9 cellular contexts compared by ENCODE assay signal in genomic region chr7:151447901-151448260, GRCh38. TPM values are rescaled to one million over a fixed set of nuclear protein-coding genes. Genes with fewer than 3 reads are reported as not detected.
A peak's percentile ranks its signal among the peaks of the same experiment; 100 is the strongest.
DNase-seq lines count a peak whose midpoint lies in the region; ATAC-seq and TF ChIP-seq lines count a peak whose summit lies in the region.
"Had no signal": no experiment of that assay in that cellular context is flagged by ENCODE, and none has a peak within 500 bp of the region (broad histone marks: within the 10 kb centered on the region; RNA-seq: fewer than 3 reads in every experiment).

No MANE protein-coding gene starts in this region.

- WGBS in mammary epithelial cell (ENCODE audit: low coverage, missing lambda C conversion rate): 49% methylated on average over 15 of the region's 26 CpGs
- no CpG with 5 or more reads among the region's 26 CpGs for WGBS in mesendoderm (ENCODE audit: extremely low coverage, insufficient coverage, low lambda C conversion rate)

- H3K27ac Mint-ChIP-seq in activated naive CD4-positive, alpha-beta T cell treated with anti-CD3 and anti-CD28 coated beads for 36 hours: no peak overlapping the region

- H3K27me3 ChIP-seq in mammary epithelial cell (ENCODE audit: insufficient read depth, low read length) (no peaks in the 10 kb centered on the region), mesendoderm (ENCODE audit: insufficient read depth, low read length, poor library complexity) (no peaks in the 10 kb centered on the region), tibial artery (no peaks in the 10 kb centered on the region), PC-9 (ENCODE audit: insufficient read depth, low read depth) (no peaks in the 10 kb centered on the region)

- peak overlapping the region; percentile 96 for H3K4me2 ChIP-seq in mammary epithelial cell (ENCODE audit: insufficient read depth, low read depth, low read length)
- H3K4me2 ChIP-seq in mesendoderm (ENCODE audit: low read length): peak overlapping the region; percentile 81
- H3K4me2 ChIP-seq in PC-9: no peak overlapping the region

- H3K56ac ChIP-seq in mesendoderm (ENCODE audit: low read length): peak overlapping the region; percentile 85

- CTCF ChIA-PET in activated naive CD4-positive, alpha-beta T cell treated with anti-CD3 and anti-CD28 coated beads for 36 hours (lab: Charles Lee): interaction anchor here (0.6 to 6.0 kb wide), 32 partner anchors 9 to 366 kb away, joined by 3 to 198 read pairs (median 6); no protein-coding TSS in a partner anchor
- CTCF ChIA-PET in mammary epithelial cell (lab: Charles Lee; ENCODE audit: low non-redundant PET): no interaction called here
- CTCF ChIA-PET in PC-9 (lab: Charles Lee): interaction anchor here (0.6 to 2.6 kb wide), 6 partner anchors 11 to 537 kb away, joined by 3 to 16 read pairs (median 3); no protein-coding TSS in a partner anchor

- TF ChIP-seq CTCF in mammary epithelial cell (conservative IDR thresholded peaks at IDR 0.05 in 1 of 2, IDR thresholded peaks at IDR 0.05 in 1 of 2; ENCODE audit: extremely low read depth in 1 of 2, insufficient read depth in 1 of 2, low read depth in 1 of 2, low read length in 2 of 2): no peak
- no peak for TF ChIP-seq CTCF in tibial artery (IDR thresholded peaks at IDR 0.05)
- TF ChIP-seq CTCF in PC-9 (conservative IDR thresholded peaks at IDR 0.05): no peak

- peak overlapping the region; percentile 41 for H3K18ac ChIP-seq in mesendoderm (ENCODE audit: low read length)

- no peaks in the 10 kb centered on the region for H3K9me3 Mint-ChIP-seq in activated naive CD4-positive, alpha-beta T cell treated with anti-CD3 and anti-CD28 coated beads for 36 hours

- no peak overlapping the region for H2BK120ac ChIP-seq in mesendoderm (ENCODE audit: low read depth, low read length)

- H3K4me3 ChIP-seq in mammary epithelial cell (replicated peaks in 1 of 3; ENCODE audit: insufficient read depth in 1 of 3, low read depth in 2 of 3, low read length in 3 of 3) (peak overlapping the region in 2 of 3 experiments; percentile 51 to 56), mesendoderm (ENCODE audit: low read length) (no peak overlapping the region), tibial artery (peak overlapping the region; percentile 56 to 63), PC-9 (no peak overlapping the region)

- no peak overlapping the region for H3K4ac ChIP-seq in mesendoderm (ENCODE audit: low read depth, low read length)

- no peaks in the 10 kb centered on the region for H3K27me3 Mint-ChIP-seq in activated naive CD4-positive, alpha-beta T cell treated with anti-CD3 and anti-CD28 coated beads for 36 hours (ENCODE audit: low read depth)

- H2AFZ ChIP-seq in mammary epithelial cell (ENCODE audit: low read depth, low read length) (peak overlapping the region; percentile 95), PC-9 (no peak overlapping the region)

- H3K79me2 ChIP-seq in mammary epithelial cell (ENCODE audit: insufficient read depth, low read length) (no peaks in the 10 kb centered on the region), mesendoderm (ENCODE audit: control insufficient read depth, insufficient read depth, low read length) (no peaks in the 10 kb centered on the region), PC-9 (ENCODE audit: low read depth) (no peaks in the 10 kb centered on the region)

- peak overlapping the region; percentile 65 for H3K4me3 Mint-ChIP-seq in activated naive CD4-positive, alpha-beta T cell treated with anti-CD3 and anti-CD28 coated beads for 36 hours

- no peaks in the 10 kb centered on the region for H3K79me1 ChIP-seq in mesendoderm (ENCODE audit: low read length)

- H3K9ac ChIP-seq in mammary epithelial cell (ENCODE audit: insufficient read depth, low read length) (no peak overlapping the region), mesendoderm (ENCODE audit: low read length) (peak overlapping the region; percentile 78)

- peaks cover 14% of the 10 kb centered on the region for H3K4me1 Mint-ChIP-seq in activated naive CD4-positive, alpha-beta T cell treated with anti-CD3 and anti-CD28 coated beads for 36 hours (ENCODE audit: low read depth)

- H2AK5ac ChIP-seq in mesendoderm (ENCODE audit: low read length): no peak overlapping the region

- no peak overlapping the region for H2BK15ac ChIP-seq in mesendoderm (replicated peaks; ENCODE audit: low read depth)

- no peaks in the 10 kb centered on the region for H3K9me3 ChIP-seq in mammary epithelial cell (replicated peaks; ENCODE audit: insufficient read depth, low read length)
- H3K9me3 ChIP-seq in tibial artery: no peaks in the 10 kb centered on the region
- no peaks in the 10 kb centered on the region for H3K9me3 ChIP-seq in PC-9 (ENCODE audit: insufficient read depth, low read depth)

- no peaks in the 10 kb centered on the region for H3K36me3 Mint-ChIP-seq in activated naive CD4-positive, alpha-beta T cell treated with anti-CD3 and anti-CD28 coated beads for 36 hours (ENCODE audit: low read depth)

- no peak overlapping the region for H4K5ac ChIP-seq in mesendoderm (ENCODE audit: low read length)

- H3K4me1 ChIP-seq in mammary epithelial cell (ENCODE audit: insufficient read depth, low read length) (peaks cover 7% of the 10 kb centered on the region), mesendoderm (ENCODE audit: control insufficient read depth, low read depth, low read length) (no peaks in the 10 kb centered on the region), tibial artery (peaks cover 0 to 9% (median 4%) of the 10 kb centered on the region in 4 donors), PC-9 (replicated peaks; ENCODE audit: insufficient read depth) (no peaks in the 10 kb centered on the region)

- intact Hi-C loops in activated naive CD4-positive, alpha-beta T cell treated with anti-CD3 and anti-CD28 coated beads for 36 hours (cut with micrococcal nuclease): loop anchor here (1.0 to 5.0 kb wide), 5 partner anchors 15 to 309 kb away; no protein-coding TSS in a partner anchor
- intact Hi-C loops in mammary epithelial cell (cut with micrococcal nuclease): loop anchor here (1.0 to 2.0 kb wide), 2 partner anchors 80 to 133 kb away; no protein-coding TSS in a partner anchor
- intact Hi-C loops in tibial artery (cut with DNase I; ENCODE audit: low total_unique reads): loop anchor here (2.0 to 5.0 kb wide), 2 partner anchors 79 to 141 kb away; no protein-coding TSS in a partner anchor
- intact Hi-C loops in PC-9 (cut with micrococcal nuclease; ENCODE audit: unreplicated experiment): loop anchor here (1.0 to 5.0 kb wide), 4 partner anchors 20 to 309 kb away; no protein-coding TSS in a partner anchor

- H3K9me2 ChIP-seq in PC-9 (ENCODE audit: insufficient read depth): no peaks in the 10 kb centered on the region

- H4K20me1 ChIP-seq in mammary epithelial cell (ENCODE audit: insufficient read depth, low read length) (no peaks in the 10 kb centered on the region), PC-9 (ENCODE audit: insufficient read depth) (no peaks in the 10 kb centered on the region)

- POLR2A ChIA-PET in PC-9 (lab: Charles Lee; ENCODE audit: unreplicated experiment): no interaction called here

- no peak overlapping the region for H2BK5ac ChIP-seq in mesendoderm (ENCODE audit: low read length)

- in situ Hi-C loops in mammary epithelial cell (cut with MboI; ENCODE audit: low sequenced_read_pairs in 2 of 2): loop anchor here (5.0 to 10.0 kb wide), 2 partner anchors 73 to 81 kb away; no protein-coding TSS in a partner anchor

- H3K27ac ChIP-seq in mammary epithelial cell (ENCODE audit: insufficient read depth, low read depth, low read length): no peak overlapping the region
- H3K27ac ChIP-seq in mesendoderm (ENCODE audit: low read depth, low read length): no peak overlapping the region
- H3K27ac ChIP-seq in tibial artery: peak overlapping the region; percentile 47 to 71
- no peak overlapping the region for H3K27ac ChIP-seq in PC-9

- no peak overlapping the region for H4K8ac ChIP-seq in mesendoderm (ENCODE audit: low read depth, low read length)

- no peak overlapping the region for H3K23ac ChIP-seq in mesendoderm (ENCODE audit: low read length)

- no peak for ATAC-seq in HG02938 (IDR thresholded peaks at IDR 0.05; ENCODE audit: unreplicated experiment)

- dilution Hi-C loops in mammary epithelial cell (cut with HindIII; ENCODE audit: low sequenced_read_pairs): no loop called here

- H3F3A ChIP-seq in PC-9 (ENCODE audit: insufficient read depth, low read depth): no peaks in the 10 kb centered on the region

- BruUV-seq in mammary epithelial cell (replicated peaks; lab: Mats Ljungman, UMichigan): no TSS peak
- BruUV-seq in PC-9 (replicated peaks; lab: Mats Ljungman, UMichigan): no TSS peak

- no peaks in the 10 kb centered on the region for H3K36me3 ChIP-seq in mammary epithelial cell (ENCODE audit: insufficient read depth, low read length)
- no peaks in the 10 kb centered on the region for H3K36me3 ChIP-seq in mesendoderm (ENCODE audit: control insufficient read depth, insufficient read depth, low read length)
- H3K36me3 ChIP-seq in tibial artery: no peaks in the 10 kb centered on the region
- H3K36me3 ChIP-seq in PC-9 (ENCODE audit: low read depth): no peaks in the 10 kb centered on the region

- no peak for DNase-seq in activated naive CD4-positive, alpha-beta T cell treated with anti-CD3 and anti-CD28 coated beads for 36 hours
- no peak for DNase-seq in activated naive CD4-positive, alpha-beta T cell treated with Interleukin-2 at 50 U/mL for 16 hours
- no peak for DNase-seq in mammary epithelial cell
- DNase-seq in mesendoderm: no peak
- no peak for DNase-seq in tibial artery
- DNase-seq in PC-9: no peak
- no peak for DNase-seq in NCI-H69 (lab: John Stamatoyannopoulos, UW)

RNA-seq across cellular contexts. Expression of gene CRYGN, which starts 7.9 kb away (rescaled TPM):
- not detected for total RNA-seq in activated naive CD4-positive, alpha-beta T cell treated with anti-CD3 and anti-CD28 coated beads for 36 hours
- total RNA-seq in mammary epithelial cell (not detected), PC-9 (2021) (1.0 and 1.2 TPM in 2 replicates)
- polyA plus RNA-seq in mammary epithelial cell: not detected
- not detected for polyA minus RNA-seq in mammary epithelial cell
- polyA plus RNA-seq in mesendoderm (2013, experiment 1 of 2): 0.32 TPM
- 0.29 TPM for polyA plus RNA-seq in mesendoderm (2013, experiment 2 of 2)

RNA-seq across cellular contexts. Expression of gene WDR86, which starts 38.0 kb away (rescaled TPM):
- not detected for total RNA-seq in activated naive CD4-positive, alpha-beta T cell treated with anti-CD3 and anti-CD28 coated beads for 36 hours
- total RNA-seq in mammary epithelial cell: 10 to 100 TPM in 1 of 2 donors, not detected in 1; 19.5 TPM
- polyA plus RNA-seq in mammary epithelial cell: not detected
- not detected for polyA minus RNA-seq in mammary epithelial cell
- polyA plus RNA-seq in mesendoderm (2013, experiment 1 of 2): 1.5 TPM
- 1.4 TPM for polyA plus RNA-seq in mesendoderm (2013, experiment 2 of 2)
- total RNA-seq in PC-9 (2021): 7.7 and 12.4 TPM in 2 replicates
- total RNA-seq: NCI-H460 had no signal

Comparison
In these comparisons a context has a peak if more than half of its experiments do, and no peak if none do; other contexts are left out.
1. H3K27ac ChIP-seq: peak in tibial artery (2 of 2); none in mammary epithelial cell (single experiment), mesendoderm (single experiment) and PC-9 (single experiment).
2. H3K4me3 ChIP-seq: peak in mammary epithelial cell (2 of 3) and tibial artery (2 of 2); none in mesendoderm (single experiment) and PC-9 (single experiment).